In genomic region chr9:108761530-108762347, GRCh38 we compare ENCODE assay signal across 8 cellular contexts.
DNase-seq lines count a peak whose midpoint lies in the region; ATAC-seq and TF ChIP-seq lines count a peak whose summit lies in the region.

No MANE protein-coding gene starts in this region.

- ATAC-seq in HG03103 (IDR thresholded peaks at IDR 0.05; ENCODE audit: low read depth, unreplicated experiment) (peak; percentile 75), sciatic nerve (peak; percentile 88), GM18505 (IDR thresholded peaks at IDR 0.05; ENCODE audit: unreplicated experiment) (no peak)

- no peak for TF ChIP-seq POLR2A in adrenal gland (IDR thresholded peaks at IDR 0.05)
- no peak for TF ChIP-seq POLR2A in GM18505 (IDR thresholded peaks at IDR 0.05; ENCODE audit: borderline replicate concordance, extremely low read depth, insufficient read depth, insufficient read length)

- H3K9me3 ChIP-seq in adrenal gland (replicated peaks in 1 of 3) (no peaks in the 10 kb centered on the region), right atrium auricular region (no peaks in the 10 kb centered on the region)

- H3K27ac ChIP-seq in adrenal gland (no peak overlapping the region), right atrium auricular region (no peak overlapping the region)

- DNase-seq in activated T-cell treated with anti-CD3 and anti-CD28 coated beads for 24 hours (ENCODE audit: low read depth) (peak; percentile 6), NCI-H82 treated with DMSO at 0.1 percent for 48 hours (lab: John Stamatoyannopoulos, UW; ENCODE audit: unreplicated experiment) (peak; percentile 57), adrenal gland (peak; percentile 50 to 81 (median 63)), right atrium auricular region (ENCODE audit: low spot score) (peak; percentile 70), sciatic nerve (ENCODE audit: low spot score) (peak; percentile 68)
- no peak for DNase-seq in activated T-cell treated with anti-CD3 and anti-CD28 coated beads, Interleukin-2, amount 50 U/mL, for 1 hour

- H3K36me3 ChIP-seq in adrenal gland (replicated peaks in 1 of 2): no peaks in the 10 kb centered on the region
- H3K36me3 ChIP-seq in right atrium auricular region: no peaks in the 10 kb centered on the region

- intact Hi-C loops in adrenal gland (cut with DNase I): no loop called here
- intact Hi-C loops in sciatic nerve (cut with DNase I): loop anchor here (10.0 kb wide), 1 partner anchor 1277 kb away; the partner anchor contains the start of gene KLF4

- WGBS in adrenal gland, 4 donors: 24 to 35% (median 33%) methylated on average over 11 of the region's 11 CpGs

- TF ChIP-seq CTCF in adrenal gland (IDR thresholded peaks at IDR 0.05): peak; percentile 68 to 90 (median 85)
- TF ChIP-seq CTCF in right atrium auricular region (IDR thresholded peaks at IDR 0.05): peak; percentile 84 to 93

- H3K4me1 ChIP-seq in adrenal gland (replicated peaks in 1 of 2): no peaks in the 10 kb centered on the region
- no peaks in the 10 kb centered on the region for H3K4me1 ChIP-seq in right atrium auricular region

- H3K27me3 ChIP-seq in adrenal gland (no peaks in the 10 kb centered on the region), right atrium auricular region (no peaks in the 10 kb centered on the region)

- H3K4me3 ChIP-seq in adrenal gland: no peak overlapping the region
- H3K4me3 ChIP-seq in right atrium auricular region: no peak overlapping the region
